In the genomic region with DNA sequence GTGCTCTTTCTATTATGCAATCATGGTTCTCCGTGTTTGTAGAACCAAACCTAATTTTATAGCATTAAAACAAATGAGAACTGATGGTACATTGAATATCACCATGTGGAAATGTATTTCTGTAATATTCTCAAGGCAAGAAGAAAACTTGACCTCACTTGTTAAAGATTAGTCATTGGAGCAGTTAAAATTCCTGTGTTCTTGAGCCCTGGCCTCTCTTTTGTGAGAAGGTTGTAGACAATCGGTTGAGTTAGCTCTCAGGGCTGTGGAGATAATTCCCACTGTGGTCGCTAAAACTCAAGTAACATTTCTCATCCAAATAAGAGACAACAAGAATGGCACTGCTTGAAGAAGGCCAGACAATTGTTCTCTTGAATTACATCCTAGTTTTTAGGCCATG, we compare ENCODE assay signal across 25 cellular contexts.
DNase-seq lines count a peak whose midpoint lies in the region; ATAC-seq, FAIRE-seq and TF ChIP-seq lines count a peak whose summit lies in the region.
"Had no signal": no experiment of that assay in that cellular context is flagged by ENCODE, and none has a peak within 500 bp of the region (broad histone marks: within the 10 kb centered on the region; RNA-seq: fewer than 3 reads in every experiment).

No MANE protein-coding gene starts in this region.

- no peak overlapping the region for H2AK9ac ChIP-seq in IMR-90 (replicated peaks; ENCODE audit: low read depth, low read length, poor library complexity)

- no peak overlapping the region for H3K4me3 Mint-ChIP-seq in astrocyte (ENCODE audit: unreplicated experiment)
- H3K4me3 Mint-ChIP-seq: B cell, CD14-positive monocyte, GM23338 had no signal

- no peak for TF ChIP-seq RAD21 in IMR-90 (IDR thresholded peaks at IDR 0.05; ENCODE audit: low read length)

- DNase-seq in IMR-90: no peak
- peak; percentile 18 for DNase-seq in astrocyte (ENCODE audit: low read depth)
- DNase-seq in foreskin keratinocyte: peak in 1 of 2 donors; percentile 74
- peak; percentile 81 for DNase-seq in renal cortical epithelial cell (ENCODE audit: low read depth)
- no peak for DNase-seq in stimulated activated CD4-positive, alpha-beta T cell treated with anti-CD3 and anti-CD28 coated beads, Interleukin-4, amount 100 ng/mL, for 1 hour
- no peak for DNase-seq in stimulated activated CD8-positive, alpha-beta memory T cell treated with anti-CD3 and anti-CD28 coated beads, Interleukin-4, amount 100 ng/mL, for 48 hours
- DNase-seq in NCI-H1105 (lab: John Stamatoyannopoulos, UW): no peak
- DNase-seq: DMS53, KG1, NCI-H1092 treated with DMSO at 0.1 percent for 48 hours, NCI-H1694, NCI-H2081, NCI-H2171, NCI-H524 treated with DMSO at 0.1 percent for 48 hours, OCI-M1, SHP77 treated with DMSO at 0.1 percent for 48 hours, SK-N-SH had no signal

- no peaks in the 10 kb centered on the region for H3K36me3 ChIP-seq in IMR-90 (ENCODE audit: control insufficient read depth, insufficient read depth, low read length)
- no peaks in the 10 kb centered on the region for H3K36me3 ChIP-seq in astrocyte (ENCODE audit: insufficient read depth, low read length)
- H3K36me3 ChIP-seq: HAP-1 had no signal

- POLR2A ChIA-PET in IMR-90 (lab: Charles Lee; ENCODE audit: unreplicated experiment): no interaction called here

- peaks cover 3% of the 10 kb centered on the region for H3K9me3 Mint-ChIP-seq in astrocyte (ENCODE audit: unreplicated experiment)
- H3K9me3 Mint-ChIP-seq: GM23338 had no signal

- H3K4me3 ChIP-seq in IMR-90 (ENCODE audit: insufficient read depth, low read depth, low read length) (no peak overlapping the region), astrocyte (ENCODE audit: insufficient read depth, low read depth, low read length) (no peak overlapping the region)
- H3K4me3 ChIP-seq: GM23338, HAP-1 had no signal

- no peak overlapping the region for H3K27ac ChIP-seq in IMR-90 (ENCODE audit: insufficient read depth, low read length)
- H3K27ac ChIP-seq in astrocyte (ENCODE audit: low read depth, low read length): no peak overlapping the region
- H3K27ac ChIP-seq in foreskin keratinocyte: peak overlapping the region; percentile 10
- H3K27ac ChIP-seq: HL-60 had no signal

- no peak overlapping the region for H2AFZ ChIP-seq in IMR-90 (replicated peaks; ENCODE audit: low read length, poor library complexity)
- H2AFZ ChIP-seq in astrocyte (ENCODE audit: low read depth, low read length): no peak overlapping the region
- H2AFZ ChIP-seq: GM23338 had no signal

- TF ChIP-seq POLR2A in IMR-90 (IDR thresholded peaks at IDR 0.05; ENCODE audit: low read depth, low read length): no peak

- no peak overlapping the region for H2BK120ac ChIP-seq in IMR-90 (ENCODE audit: low read depth, low read length)

- no peaks in the 10 kb centered on the region for H3K36me3 Mint-ChIP-seq in astrocyte (ENCODE audit: low read depth, unreplicated experiment)
- H3K36me3 Mint-ChIP-seq: CD14-positive monocyte had no signal

- no peak overlapping the region for H3K27ac Mint-ChIP-seq in astrocyte (ENCODE audit: unreplicated experiment)
- H3K27ac Mint-ChIP-seq: B cell, CD14-positive monocyte, GM23338 had no signal

- peaks cover 13% of the 10 kb centered on the region for H3K4me1 Mint-ChIP-seq in astrocyte (ENCODE audit: low read depth, unreplicated experiment)
- H3K4me1 Mint-ChIP-seq: B cell, GM23338 had no signal

- CTCF ChIA-PET in IMR-90 (lab: Yijun Ruan, JAX): no interaction called here

- no peak overlapping the region for H3K23ac ChIP-seq in IMR-90 (ENCODE audit: low read depth, low read length)

- no CpG with 5 or more reads among the region's 3 CpGs for WGBS in IMR-90 (ENCODE audit: extremely low coverage in 2 of 2, insufficient read length in 1 of 2), 2 experiments

- H4K8ac ChIP-seq in IMR-90 (ENCODE audit: low read depth in 2 of 2, low read length in 2 of 2): no peak overlapping the region

- no TSS peak for BruUV-seq in IMR-90 (replicated peaks; lab: Mats Ljungman, UMichigan)

- H3K79me2 ChIP-seq in astrocyte (ENCODE audit: insufficient read depth, low read length): no peaks in the 10 kb centered on the region

- no peak overlapping the region for H4K5ac ChIP-seq in IMR-90 (ENCODE audit: low read depth, low read length)

- intact Hi-C loops in IMR-90 (cut with micrococcal nuclease): loop anchor here (5.0 to 10.0 kb wide), 2 partner anchors 68 to 859 kb away; no protein-coding TSS in a partner anchor

- dilution Hi-C loops in IMR-90 (cut with HindIII; ENCODE audit: low sequenced_read_pairs, unreplicated experiment): no loop called here

- no peak overlapping the region for H2AK5ac ChIP-seq in IMR-90 (ENCODE audit: low read depth, low read length)

- H3K27me3 ChIP-seq in IMR-90 (ENCODE audit: control insufficient read depth, insufficient read depth, low read length) (no peaks in the 10 kb centered on the region; the same call in 1 of the 2 replicates), astrocyte (ENCODE audit: insufficient read depth, low read length) (no peaks in the 10 kb centered on the region), foreskin keratinocyte (no peaks in the 10 kb centered on the region)

- FAIRE-seq in astrocyte (lab: Jason Lieb, UNC): no peak
- FAIRE-seq: A204.1, D721Med, RCC 7860 had no signal

- H4K20me1 ChIP-seq in IMR-90 (ENCODE audit: insufficient read depth, low read length) (no peaks in the 10 kb centered on the region), astrocyte (ENCODE audit: insufficient read depth, low read length) (no peaks in the 10 kb centered on the region)

- H3K27me3 Mint-ChIP-seq in astrocyte (ENCODE audit: low read depth, unreplicated experiment): peaks cover 4% of the 10 kb centered on the region

- H3K18ac ChIP-seq in IMR-90 (ENCODE audit: low read depth, low read length): no peak overlapping the region

- H2BK15ac ChIP-seq in IMR-90 (ENCODE audit: low read depth, low read length): peak overlapping the region; percentile 36; the same call in 1 of the 3 replicates

- H3K9me1 ChIP-seq in IMR-90 (ENCODE audit: insufficient read depth, low read length): peaks cover 11% of the 10 kb centered on the region; the same call in 1 of the 2 replicates

- H3K79me1 ChIP-seq in IMR-90 (ENCODE audit: low read depth in 1 of 2, low read length in 2 of 2): no peaks in the 10 kb centered on the region

- H3K9ac ChIP-seq in IMR-90 (ENCODE audit: low read depth, low read length) (no peak overlapping the region), astrocyte (ENCODE audit: low read length) (no peak overlapping the region)
- H3K9ac ChIP-seq: SK-N-SH had no signal

- H3K4me2 ChIP-seq in IMR-90 (ENCODE audit: low read depth, low read length): no peak overlapping the region
- no peak overlapping the region for H3K4me2 ChIP-seq in astrocyte (ENCODE audit: low read length)
- H3K4me2 ChIP-seq: GM23338, SK-N-SH had no signal

- H4K91ac ChIP-seq in IMR-90 (ENCODE audit: insufficient read depth, low read depth, low read length): no peak overlapping the region

- no peak overlapping the region for H3K56ac ChIP-seq in IMR-90 (ENCODE audit: extremely low read depth, insufficient read depth, low read length)

- no peaks in the 10 kb centered on the region for H3K9me3 ChIP-seq in IMR-90 (ENCODE audit: control insufficient read depth, insufficient read depth, low read length)
- H3K9me3 ChIP-seq in astrocyte (ENCODE audit: insufficient read depth, low read depth, low read length): no peaks in the 10 kb centered on the region
- H3K9me3 ChIP-seq: HAP-1, SK-N-SH had no signal

- H3K14ac ChIP-seq in IMR-90 (replicated peaks; ENCODE audit: low read depth, low read length): no peak overlapping the region

- no peak overlapping the region for H2BK20ac ChIP-seq in IMR-90 (ENCODE audit: low read depth, low read length)

- no peak overlapping the region for H3K4ac ChIP-seq in IMR-90 (ENCODE audit: low read depth, low read length)

- no peak for ATAC-seq in IMR-90 (ENCODE audit: low read depth)
- ATAC-seq in foreskin keratinocyte: no peak
- ATAC-seq: GM23338 had no signal

- H3K4me1 ChIP-seq in IMR-90 (ENCODE audit: control insufficient read depth, insufficient read depth, low read length): peaks cover 6% of the 10 kb centered on the region
- H3K4me1 ChIP-seq in astrocyte (ENCODE audit: insufficient read depth, low read length): peaks cover 10% of the 10 kb centered on the region
- H3K4me1 ChIP-seq in foreskin keratinocyte: peaks cover 28% of the 10 kb centered on the region
- H3K4me1 ChIP-seq: HAP-1 had no signal

- no peak for TF ChIP-seq CTCF in IMR-90 (conservative IDR thresholded peaks at IDR 0.05; ENCODE audit: low read depth, low read length)
- TF ChIP-seq CTCF in astrocyte (IDR thresholded peaks at IDR 0.05; ENCODE audit: insufficient read depth, low read depth, low read length): no peak
- TF ChIP-seq CTCF in foreskin keratinocyte (conservative IDR thresholded peaks at IDR 0.05): no peak

- in situ Hi-C loops in IMR-90 (cut with MboI; ENCODE audit: low sequenced_read_pairs): no loop called here

- H2BK5ac ChIP-seq in IMR-90 (ENCODE audit: low read depth, low read length, poor library complexity, severe bottlenecking): no peak overlapping the region

TF ChIP-seq in IMR-90, 13 proteins besides CTCF, POLR2A, EP300 and RAD21:
- TF ChIP-seq CEBPB (IDR thresholded peaks at IDR 0.05; ENCODE audit: low read depth, low read length) (0 out of 2 replicates have a peak, but pooled peaks have one; percentile 16), MXI1 (IDR thresholded peaks at IDR 0.05; ENCODE audit: borderline replicate concordance, low read depth, low read length) (no peak)

Comparison
In these comparisons a context has a peak if more than half of its experiments do, and no peak if none do; other contexts are left out.
1. DNase-seq: peak in astrocyte (single experiment) and renal cortical epithelial cell (single experiment); none in IMR-90 (single experiment), stimulated activated CD4-positive, alpha-beta T cell treated with anti-CD3 and anti-CD28 coated beads, Interleukin-4, amount 100 ng/mL, for 1 hour (single experiment), stimulated activated CD8-positive, alpha-beta memory T cell treated with anti-CD3 and anti-CD28 coated beads, Interleukin-4, amount 100 ng/mL, for 48 hours (single experiment) and NCI-H1105 (single experiment).